17 cellular contexts compared by ENCODE assay signal in the genomic region with DNA sequence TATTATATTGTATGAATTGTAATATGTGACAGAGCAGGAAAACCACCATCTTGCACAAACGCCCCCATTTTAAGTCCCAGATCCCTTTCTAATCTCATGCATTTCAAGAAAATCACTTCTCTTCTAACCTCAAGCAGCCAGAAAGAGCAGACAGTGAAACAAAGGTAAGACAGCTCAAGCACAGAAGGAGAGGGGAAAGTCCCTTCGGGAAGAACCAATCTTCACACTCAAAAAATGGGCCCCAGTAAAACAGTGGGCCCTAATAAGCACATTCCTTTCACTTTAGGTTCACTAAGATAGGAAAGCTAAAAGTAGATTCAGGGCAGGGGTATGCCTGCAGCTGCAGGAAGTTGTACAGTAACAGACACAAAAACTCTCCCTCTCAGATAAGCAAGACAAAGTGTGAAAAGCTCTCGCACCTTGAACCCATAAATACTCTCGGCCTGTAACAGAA.
DNase-seq lines count a peak whose midpoint lies in the region; ATAC-seq and TF ChIP-seq lines count a peak whose summit lies in the region.
"Had no signal": no experiment of that assay in that cellular context is flagged by ENCODE, and none has a peak within 500 bp of the region (broad histone marks: within the 10 kb centered on the region; RNA-seq: fewer than 3 reads in every experiment).

No MANE protein-coding gene starts in this region.

- no peaks in the 10 kb centered on the region for H3K79me2 ChIP-seq in DND-41 (ENCODE audit: insufficient read depth, low read length)

- WGBS in testis, 2 donors: 40 to 66% methylated on average over 4 of the region's 4 CpGs

- H3K4me2 ChIP-seq in DND-41 (ENCODE audit: insufficient read depth, low read length): peak overlapping the region; percentile 31

- no peak overlapping the region for H3K4me3 Mint-ChIP-seq in WTC11

- TF ChIP-seq CTCF in DND-41 (IDR thresholded peaks at IDR 0.05; ENCODE audit: borderline replicate concordance, extremely low read depth, low read length, poor library complexity, severe bottlenecking) (no peak), GM20000 (IDR thresholded peaks at IDR 0.05; ENCODE audit: extremely low read depth, missing control alignments) (no peak), WTC11 (IDR thresholded peaks at IDR 0.05) (no peak), testis (IDR thresholded peaks at IDR 0.05) (no peak)

- peaks cover 6% of the 10 kb centered on the region for H3K9me3 Mint-ChIP-seq in WTC11

- H3K9me3 ChIP-seq in DND-41 (ENCODE audit: insufficient read depth, low read length, severe bottlenecking) (no peaks in the 10 kb centered on the region), testis (no peaks in the 10 kb centered on the region)
- H3K9me3 ChIP-seq: gastroesophageal sphincter had no signal

- no peaks in the 10 kb centered on the region for H3K36me3 Mint-ChIP-seq in WTC11

- DNase-seq in DND-41 (peak; percentile 18), GM20000 (ENCODE audit: low spot score) (peak; percentile 4), WTC11 (ENCODE audit: low spot score) (no peak), testis (no peak), ureter (ENCODE audit: low spot score) (no peak)
- DNase-seq in activated naive CD4-positive, alpha-beta T cell (lab: John Stamatoyannopoulos, UW): no peak
- DNase-seq: central memory CD4-positive, alpha-beta T cell; COR-L47; IMR-90; NCI-H1417; NCI-H446; T-helper 1 cell had no signal

- intact Hi-C loops in testis (cut with DNase I; ENCODE audit: low total_unique reads): no loop called here

- 0 out of 2 replicates have a peak overlapping the region, but pooled peaks have one; percentile 6 for H3K9ac ChIP-seq in DND-41 (ENCODE audit: low read depth, low read length)

- peaks cover 5% of the 10 kb centered on the region for H3K4me1 Mint-ChIP-seq in WTC11

- POLR2A ChIA-PET in WTC11 (lab: Charles Lee): no interaction called here

- H3K27ac ChIP-seq in DND-41 (ENCODE audit: low read length): peak overlapping the region; percentile 46
- no peak overlapping the region for H3K27ac ChIP-seq in testis
- H3K27ac ChIP-seq: gastroesophageal sphincter, skin epidermis had no signal

- H3K4me3 ChIP-seq in DND-41 (ENCODE audit: low read depth in 1 of 2, low read length in 2 of 2) (no peak overlapping the region), testis (no peak overlapping the region)
- H3K4me3 ChIP-seq: gastroesophageal sphincter, skin epidermis had no signal

- no peaks in the 10 kb centered on the region for H4K20me1 ChIP-seq in DND-41 (ENCODE audit: insufficient read depth, low read length)

- no peaks in the 10 kb centered on the region for H3K27me3 Mint-ChIP-seq in WTC11 (ENCODE audit: low read depth)

- CTCF ChIA-PET in WTC11 (lab: Charles Lee): no interaction called here

- H3K36me3 ChIP-seq in DND-41 (ENCODE audit: insufficient read depth, low read length): no peaks in the 10 kb centered on the region
- no peaks in the 10 kb centered on the region for H3K36me3 ChIP-seq in testis (ENCODE audit: low read depth, missing control alignments)
- H3K36me3 ChIP-seq: gastroesophageal sphincter had no signal

- ATAC-seq in DND-41 (ENCODE audit: insufficient read depth, low read depth) (peak; percentile 80), HG03095 (IDR thresholded peaks at IDR 0.05; ENCODE audit: unreplicated experiment) (peak; percentile 81), WTC11 (peak; percentile 30; the same call in 1 of the 2 replicates), GM18505 (IDR thresholded peaks at IDR 0.05; ENCODE audit: unreplicated experiment) (no peak)
- ATAC-seq: gastroesophageal sphincter, Panc1 had no signal

- H3K4me1 ChIP-seq in DND-41 (ENCODE audit: insufficient read depth, low read length) (peaks cover 11% of the 10 kb centered on the region), testis (no peaks in the 10 kb centered on the region)
- H3K4me1 ChIP-seq: gastroesophageal sphincter had no signal

- TF ChIP-seq POLR2A in testis (IDR thresholded peaks at IDR 0.05) (no peak), GM18505 (IDR thresholded peaks at IDR 0.05; ENCODE audit: borderline replicate concordance, extremely low read depth, insufficient read depth, insufficient read length) (no peak)

- peak overlapping the region; percentile 69 for H3K27ac Mint-ChIP-seq in WTC11

- peak overlapping the region; percentile 50 for H2AFZ ChIP-seq in DND-41 (ENCODE audit: low read depth, low read length)

- H3K27me3 ChIP-seq in DND-41 (ENCODE audit: insufficient read depth, low read length, poor library complexity) (no peaks in the 10 kb centered on the region), testis (no peaks in the 10 kb centered on the region)
- H3K27me3 ChIP-seq: gastroesophageal sphincter had no signal

TF ChIP-seq in WTC11, 78 proteins besides CTCF, POLR2A, EP300 and RAD21 (continues in another document):
- TF ChIP-seq, protein P1, sequence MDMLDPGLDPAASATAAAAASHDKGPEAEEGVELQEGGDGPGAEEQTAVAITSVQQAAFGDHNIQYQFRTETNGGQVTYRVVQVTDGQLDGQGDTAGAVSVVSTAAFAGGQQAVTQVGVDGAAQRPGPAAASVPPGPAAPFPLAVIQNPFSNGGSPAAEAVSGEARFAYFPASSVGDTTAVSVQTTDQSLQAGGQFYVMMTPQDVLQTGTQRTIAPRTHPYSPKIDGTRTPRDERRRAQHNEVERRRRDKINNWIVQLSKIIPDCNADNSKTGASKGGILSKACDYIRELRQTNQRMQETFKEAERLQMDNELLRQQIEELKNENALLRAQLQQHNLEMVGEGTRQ (CRISPR knock-in tag; IDR thresholded peaks at IDR 0.05): no peak
- TF ChIP-seq, protein P2, sequence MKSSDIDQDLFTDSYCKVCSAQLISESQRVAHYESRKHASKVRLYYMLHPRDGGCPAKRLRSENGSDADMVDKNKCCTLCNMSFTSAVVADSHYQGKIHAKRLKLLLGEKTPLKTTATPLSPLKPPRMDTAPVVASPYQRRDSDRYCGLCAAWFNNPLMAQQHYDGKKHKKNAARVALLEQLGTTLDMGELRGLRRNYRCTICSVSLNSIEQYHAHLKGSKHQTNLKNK (CRISPR knock-in tag; IDR thresholded peaks at IDR 0.05): no peak
- TF ChIP-seq ELF4 (CRISPR knock-in tag; IDR thresholded peaks at IDR 0.05; ENCODE audit: low read depth) (no peak), ZNF263 (CRISPR knock-in tag; IDR thresholded peaks at IDR 0.05; ENCODE audit: low read depth) (no peak), ZNF396 (CRISPR knock-in tag; IDR thresholded peaks at IDR 0.05; ENCODE audit: borderline replicate concordance) (no peak), NFE2L1 (CRISPR knock-in tag; IDR thresholded peaks at IDR 0.05) (no peak), MYBL2 (CRISPR knock-in tag; IDR thresholded peaks at IDR 0.05) (no peak), SOX15 (CRISPR knock-in tag; IDR thresholded peaks at IDR 0.05) (no peak), NR2C2 (CRISPR knock-in tag; IDR thresholded peaks at IDR 0.05) (no peak)
- TF ChIP-seq, protein P3, sequence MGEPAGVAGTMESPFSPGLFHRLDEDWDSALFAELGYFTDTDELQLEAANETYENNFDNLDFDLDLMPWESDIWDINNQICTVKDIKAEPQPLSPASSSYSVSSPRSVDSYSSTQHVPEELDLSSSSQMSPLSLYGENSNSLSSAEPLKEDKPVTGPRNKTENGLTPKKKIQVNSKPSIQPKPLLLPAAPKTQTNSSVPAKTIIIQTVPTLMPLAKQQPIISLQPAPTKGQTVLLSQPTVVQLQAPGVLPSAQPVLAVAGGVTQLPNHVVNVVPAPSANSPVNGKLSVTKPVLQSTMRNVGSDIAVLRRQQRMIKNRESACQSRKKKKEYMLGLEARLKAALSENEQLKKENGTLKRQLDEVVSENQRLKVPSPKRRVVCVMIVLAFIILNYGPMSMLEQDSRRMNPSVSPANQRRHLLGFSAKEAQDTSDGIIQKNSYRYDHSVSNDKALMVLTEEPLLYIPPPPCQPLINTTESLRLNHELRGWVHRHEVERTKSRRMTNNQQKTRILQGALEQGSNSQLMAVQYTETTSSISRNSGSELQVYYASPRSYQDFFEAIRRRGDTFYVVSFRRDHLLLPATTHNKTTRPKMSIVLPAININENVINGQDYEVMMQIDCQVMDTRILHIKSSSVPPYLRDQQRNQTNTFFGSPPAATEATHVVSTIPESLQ (CRISPR knock-in tag; IDR thresholded peaks at IDR 0.05): no peak
- TF ChIP-seq, protein P4, sequence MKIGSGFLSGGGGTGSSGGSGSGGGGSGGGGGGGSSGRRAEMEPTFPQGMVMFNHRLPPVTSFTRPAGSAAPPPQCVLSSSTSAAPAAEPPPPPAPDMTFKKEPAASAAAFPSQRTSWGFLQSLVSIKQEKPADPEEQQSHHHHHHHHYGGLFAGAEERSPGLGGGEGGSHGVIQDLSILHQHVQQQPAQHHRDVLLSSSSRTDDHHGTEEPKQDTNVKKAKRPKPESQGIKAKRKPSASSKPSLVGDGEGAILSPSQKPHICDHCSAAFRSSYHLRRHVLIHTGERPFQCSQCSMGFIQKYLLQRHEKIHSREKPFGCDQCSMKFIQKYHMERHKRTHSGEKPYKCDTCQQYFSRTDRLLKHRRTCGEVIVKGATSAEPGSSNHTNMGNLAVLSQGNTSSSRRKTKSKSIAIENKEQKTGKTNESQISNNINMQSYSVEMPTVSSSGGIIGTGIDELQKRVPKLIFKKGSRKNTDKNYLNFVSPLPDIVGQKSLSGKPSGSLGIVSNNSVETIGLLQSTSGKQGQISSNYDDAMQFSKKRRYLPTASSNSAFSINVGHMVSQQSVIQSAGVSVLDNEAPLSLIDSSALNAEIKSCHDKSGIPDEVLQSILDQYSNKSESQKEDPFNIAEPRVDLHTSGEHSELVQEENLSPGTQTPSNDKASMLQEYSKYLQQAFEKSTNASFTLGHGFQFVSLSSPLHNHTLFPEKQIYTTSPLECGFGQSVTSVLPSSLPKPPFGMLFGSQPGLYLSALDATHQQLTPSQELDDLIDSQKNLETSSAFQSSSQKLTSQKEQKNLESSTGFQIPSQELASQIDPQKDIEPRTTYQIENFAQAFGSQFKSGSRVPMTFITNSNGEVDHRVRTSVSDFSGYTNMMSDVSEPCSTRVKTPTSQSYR (CRISPR knock-in tag; IDR thresholded peaks at IDR 0.05): no peak
- TF ChIP-seq, protein P5, sequence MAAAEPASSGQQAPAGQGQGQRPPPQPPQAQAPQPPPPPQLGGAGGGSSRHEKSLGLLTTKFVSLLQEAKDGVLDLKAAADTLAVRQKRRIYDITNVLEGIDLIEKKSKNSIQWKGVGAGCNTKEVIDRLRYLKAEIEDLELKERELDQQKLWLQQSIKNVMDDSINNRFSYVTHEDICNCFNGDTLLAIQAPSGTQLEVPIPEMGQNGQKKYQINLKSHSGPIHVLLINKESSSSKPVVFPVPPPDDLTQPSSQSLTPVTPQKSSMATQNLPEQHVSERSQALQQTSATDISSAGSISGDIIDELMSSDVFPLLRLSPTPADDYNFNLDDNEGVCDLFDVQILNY (CRISPR knock-in tag; IDR thresholded peaks at IDR 0.05): no peak

Comparison
In these comparisons a context has a peak if more than half of its experiments do, and no peak if none do; other contexts are left out.
1. DNase-seq: peak in DND-41 (single experiment) and GM20000 (single experiment); none in WTC11 (single experiment), testis (single experiment), ureter (single experiment) and activated naive CD4-positive, alpha-beta T cell (0 of 4).